Comparison of ENCODE assay signal across 1 cellular context in genomic region chr17:80836658-80836965, GRCh38.
TF ChIP-seq lines count a peak whose summit lies in the region.

No MANE protein-coding gene starts in this region.

TF ChIP-seq in IMR-90, 13 proteins besides CTCF, POLR2A, EP300 and RAD21 (continued from another document):
- TF ChIP-seq, protein P1, sequence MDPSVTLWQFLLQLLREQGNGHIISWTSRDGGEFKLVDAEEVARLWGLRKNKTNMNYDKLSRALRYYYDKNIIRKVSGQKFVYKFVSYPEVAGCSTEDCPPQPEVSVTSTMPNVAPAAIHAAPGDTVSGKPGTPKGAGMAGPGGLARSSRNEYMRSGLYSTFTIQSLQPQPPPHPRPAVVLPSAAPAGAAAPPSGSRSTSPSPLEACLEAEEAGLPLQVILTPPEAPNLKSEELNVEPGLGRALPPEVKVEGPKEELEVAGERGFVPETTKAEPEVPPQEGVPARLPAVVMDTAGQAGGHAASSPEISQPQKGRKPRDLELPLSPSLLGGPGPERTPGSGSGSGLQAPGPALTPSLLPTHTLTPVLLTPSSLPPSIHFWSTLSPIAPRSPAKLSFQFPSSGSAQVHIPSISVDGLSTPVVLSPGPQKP (IDR thresholded peaks at IDR 0.05; ENCODE audit: borderline replicate concordance, low read depth, low read length): no peak
- no peak for TF ChIP-seq NFE2L2 (IDR thresholded peaks at IDR 0.05; ENCODE audit: low read depth, low read length)
- no peak for TF ChIP-seq CEBPB (IDR thresholded peaks at IDR 0.05; ENCODE audit: low read depth, low read length)
- TF ChIP-seq MXI1 (IDR thresholded peaks at IDR 0.05; ENCODE audit: borderline replicate concordance, low read depth, low read length): no peak
TF ChIP-seq in IMR-90: peak in this region for 0.
